23 cellular contexts compared by ENCODE assay signal in the genomic region with DNA sequence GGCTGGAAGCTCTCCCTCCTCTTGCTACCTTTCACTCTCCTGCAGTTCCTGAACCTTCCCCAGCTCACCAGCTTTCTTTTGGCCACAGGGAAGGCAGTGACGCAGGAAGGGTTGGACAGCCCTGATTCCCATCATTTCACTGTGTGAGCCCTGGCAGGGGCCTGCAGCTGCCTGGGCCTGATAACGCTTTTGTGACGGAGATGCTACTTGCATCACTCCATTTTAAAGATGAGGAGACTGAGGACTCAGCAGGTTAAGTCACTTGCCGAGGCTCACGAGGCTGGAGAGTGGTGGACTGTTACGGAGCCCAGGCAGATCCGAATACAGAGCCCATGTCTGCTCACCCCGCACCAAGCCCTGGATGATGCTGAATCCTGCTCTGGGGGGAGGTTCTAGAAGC.
"Had no signal": no experiment of that assay in that cellular context is flagged by ENCODE, and none has a peak within 500 bp of the region (broad histone marks: within the 10 kb centered on the region; RNA-seq: fewer than 3 reads in every experiment).

No MANE protein-coding gene starts in this region.

- H3K4me2 ChIP-seq: KMS-11, SK-N-SH had no signal

- H3K4me1 Mint-ChIP-seq: T-cell had no signal

- H3K9me3 Mint-ChIP-seq: T-cell had no signal

- H3K27ac Mint-ChIP-seq: T-cell had no signal

- ATAC-seq: Panc1, PC-3, T-cell had no signal

- H3K27me3 Mint-ChIP-seq: T-cell had no signal

- H3K27ac ChIP-seq: HL-60, KMS-11, RWPE1 had no signal

- DNase-seq: Kasumi-1, MM.1S, NCI-H1092 treated with DMSO at 0.1 percent for 48 hours, NCI-H1436, NCI-H187, NCI-H2029, NCI-H2081 treated with DMSO at 0.1 percent for 48 hours, NCI-H2171, NCI-H226, NCI-H446, NCI-H510A, NCI-H524 treated with DMSO at 0.1 percent for 48 hours, NCI-H69, NCI-H774, PC-3, SHP77, SK-N-SH, SW 1271, T-cell had no signal

- H3K9me3 ChIP-seq: SK-N-SH had no signal

- H3K4me3 Mint-ChIP-seq: T-cell had no signal

- H3K9ac ChIP-seq: KMS-11, SK-N-SH had no signal
